ENCODE assay signal across 14 cellular contexts in genomic region chr18:26336572-26336971, GRCh38.
DNase-seq lines count a peak whose midpoint lies in the region; ATAC-seq and TF ChIP-seq lines count a peak whose summit lies in the region.
"Had no signal": no experiment of that assay in that cellular context is flagged by ENCODE, and none has a peak within 500 bp of the region (broad histone marks: within the 10 kb centered on the region; RNA-seq: fewer than 3 reads in every experiment).

No MANE protein-coding gene starts in this region.

- no peaks in the 10 kb centered on the region for H3K27me3 ChIP-seq in naive thymus-derived CD4-positive, alpha-beta T cell (ENCODE audit: control insufficient read depth in 2 of 2, insufficient read depth in 2 of 2, low read length in 2 of 2)
- no peaks in the 10 kb centered on the region for H3K27me3 ChIP-seq in suprapubic skin
- H3K27me3 ChIP-seq: BLaER1 treated with 17β-estradiol and CSF1 and Interleukin-3, amounts not matched to agents 10 nM and 100 nM had no signal

- intact Hi-C loops in naive thymus-derived CD4-positive, alpha-beta T cell (cut with micrococcal nuclease): loop anchor here (2.0 kb wide), 2 partner anchors 416 to 1610 kb away; no protein-coding TSS in a partner anchor

- CTCF ChIA-PET in naive thymus-derived CD4-positive, alpha-beta T cell (lab: Charles Lee): interaction anchor here (0.5 to 0.6 kb wide), 2 partner anchors 406 to 1028 kb away, joined by 4 read pairs; no protein-coding TSS in a partner anchor

- H3K4me3 ChIP-seq in SK-N-MC (peak overlapping the region; percentile 54), suprapubic skin (no peak overlapping the region)
- H3K4me3 ChIP-seq in naive thymus-derived CD4-positive, alpha-beta T cell (ENCODE audit: low read length): no peak overlapping the region
- H3K4me3 ChIP-seq: BLaER1 treated with 17β-estradiol and CSF1 and Interleukin-3, amounts not matched to agents 10 nM and 100 nM; K562 had no signal

- TF ChIP-seq CTCF in chondrocyte (IDR thresholded peaks at IDR 0.05) (no peak), suprapubic skin (IDR thresholded peaks at IDR 0.05) (no peak)

- TF ChIP-seq POLR2A in suprapubic skin (IDR thresholded peaks at IDR 0.05): no peak

- peak overlapping the region; percentile 25 for H3K27ac Mint-ChIP-seq in chondrocyte (ENCODE audit: unreplicated experiment)
- peak overlapping the region in 5 of 9 donors; percentile 0 to 55 (median 21) for H3K27ac Mint-ChIP-seq in naive thymus-derived CD4-positive, alpha-beta T cell

- H3K27ac ChIP-seq in SK-N-MC (peak overlapping the region; percentile 98), suprapubic skin (peak overlapping the region; percentile 70)
- no peak overlapping the region for H3K27ac ChIP-seq in naive thymus-derived CD4-positive, alpha-beta T cell (ENCODE audit: low read depth, low read length)
- H3K27ac ChIP-seq: BLaER1 treated with 17β-estradiol and CSF1 and Interleukin-3, amounts not matched to agents 10 nM and 100 nM had no signal

- H3K9me3 Mint-ChIP-seq in chondrocyte (ENCODE audit: low read depth): no peaks in the 10 kb centered on the region
- no peaks in the 10 kb centered on the region for H3K9me3 Mint-ChIP-seq in naive thymus-derived CD4-positive, alpha-beta T cell
- H3K9me3 Mint-ChIP-seq: CD8-positive, alpha-beta memory T cell had no signal

- no peak for ATAC-seq in naive thymus-derived CD4-positive, alpha-beta T cell
- ATAC-seq in HG03565 (IDR thresholded peaks at IDR 0.05; ENCODE audit: unreplicated experiment): no peak
- ATAC-seq in HG03354 (IDR thresholded peaks at IDR 0.05; ENCODE audit: poor library complexity, severe bottlenecking, unreplicated experiment): no peak
- no peak for ATAC-seq in GM18517 (IDR thresholded peaks at IDR 0.05; ENCODE audit: unreplicated experiment)

- H3K9me3 ChIP-seq in SK-N-MC (ENCODE audit: low read depth, low read length): no peaks in the 10 kb centered on the region
- no peaks in the 10 kb centered on the region for H3K9me3 ChIP-seq in naive thymus-derived CD4-positive, alpha-beta T cell (ENCODE audit: control insufficient read depth in 2 of 3, low read length in 3 of 3)
- no peaks in the 10 kb centered on the region for H3K9me3 ChIP-seq in suprapubic skin
- H3K9me3 ChIP-seq: BLaER1 treated with 17β-estradiol and CSF1 and Interleukin-3, amounts not matched to agents 10 nM and 100 nM had no signal

- H3K4me1 Mint-ChIP-seq in chondrocyte (ENCODE audit: low read depth): peaks cover 39% of the 10 kb centered on the region
- peaks cover 0 to 16% (median 6%) of the 10 kb centered on the region in 7 donors for H3K4me1 Mint-ChIP-seq in naive thymus-derived CD4-positive, alpha-beta T cell

- TF ChIP-seq EP300 in suprapubic skin (IDR thresholded peaks at IDR 0.05): no peak

- POLR2A ChIA-PET in naive thymus-derived CD4-positive, alpha-beta T cell (lab: Charles Lee): no interaction called here

- H3K4me1 ChIP-seq in naive thymus-derived CD4-positive, alpha-beta T cell (ENCODE audit: control insufficient read depth in 2 of 2, insufficient read depth in 2 of 2, low read length in 2 of 2): no peaks in the 10 kb centered on the region
- H3K4me1 ChIP-seq in suprapubic skin: peaks cover 25% of the 10 kb centered on the region
- H3K4me1 ChIP-seq: BLaER1 treated with 17β-estradiol and CSF1 and Interleukin-3, amounts not matched to agents 10 nM and 100 nM had no signal

- no peak overlapping the region for H3K4me3 Mint-ChIP-seq in chondrocyte (ENCODE audit: unreplicated experiment)
- no peak overlapping the region for H3K4me3 Mint-ChIP-seq in naive thymus-derived CD4-positive, alpha-beta T cell
- H3K4me3 Mint-ChIP-seq: CD8-positive, alpha-beta memory T cell had no signal

- peak overlapping the region; percentile 4 for H3K9ac ChIP-seq in SK-N-MC (ENCODE audit: insufficient read length)
- H3K9ac ChIP-seq: BLaER1 treated with 17β-estradiol and CSF1 and Interleukin-3, amounts not matched to agents 10 nM and 100 nM had no signal

- WGBS in suprapubic skin: 60% methylated on average over 1 of the region's 1 CpG

- DNase-seq in SK-N-MC (ENCODE audit: low read depth, low spot score) (no peak), chondrocyte (ENCODE audit: low spot score) (no peak), suprapubic skin (ENCODE audit: low spot score in 2 of 2) (no peak)
- DNase-seq in naive thymus-derived CD4-positive, alpha-beta T cell: no peak
- DNase-seq: NCI-H2227 treated with DMSO at 0.1 percent for 48 hours, NCI-H510A treated with DMSO at 0.1 percent for 48 hours, NCI-H82, SHP77 had no signal

- H3K36me3 ChIP-seq in SK-N-MC (ENCODE audit: insufficient read depth, low read length) (no peaks in the 10 kb centered on the region), suprapubic skin (peaks cover 4% of the 10 kb centered on the region)
- H3K36me3 ChIP-seq in naive thymus-derived CD4-positive, alpha-beta T cell (ENCODE audit: control insufficient read depth in 2 of 3, insufficient read depth in 3 of 3, low read length in 3 of 3): peaks cover 0 to 9% (median 0%) of the 10 kb centered on the region in 3 experiments

- no peaks in the 10 kb centered on the region for H3K36me3 Mint-ChIP-seq in chondrocyte (ENCODE audit: low read depth)
- H3K36me3 Mint-ChIP-seq in naive thymus-derived CD4-positive, alpha-beta T cell: peaks cover 5 to 28% (median 24%) of the 10 kb centered on the region in 5 donors

- no peaks in the 10 kb centered on the region for H3K27me3 Mint-ChIP-seq in chondrocyte (ENCODE audit: low read depth)
- no peaks in the 10 kb centered on the region for H3K27me3 Mint-ChIP-seq in naive thymus-derived CD4-positive, alpha-beta T cell
- H3K27me3 Mint-ChIP-seq: CD8-positive, alpha-beta memory T cell had no signal
